ENCODE assay signal across 11 cellular contexts in the genomic region with DNA sequence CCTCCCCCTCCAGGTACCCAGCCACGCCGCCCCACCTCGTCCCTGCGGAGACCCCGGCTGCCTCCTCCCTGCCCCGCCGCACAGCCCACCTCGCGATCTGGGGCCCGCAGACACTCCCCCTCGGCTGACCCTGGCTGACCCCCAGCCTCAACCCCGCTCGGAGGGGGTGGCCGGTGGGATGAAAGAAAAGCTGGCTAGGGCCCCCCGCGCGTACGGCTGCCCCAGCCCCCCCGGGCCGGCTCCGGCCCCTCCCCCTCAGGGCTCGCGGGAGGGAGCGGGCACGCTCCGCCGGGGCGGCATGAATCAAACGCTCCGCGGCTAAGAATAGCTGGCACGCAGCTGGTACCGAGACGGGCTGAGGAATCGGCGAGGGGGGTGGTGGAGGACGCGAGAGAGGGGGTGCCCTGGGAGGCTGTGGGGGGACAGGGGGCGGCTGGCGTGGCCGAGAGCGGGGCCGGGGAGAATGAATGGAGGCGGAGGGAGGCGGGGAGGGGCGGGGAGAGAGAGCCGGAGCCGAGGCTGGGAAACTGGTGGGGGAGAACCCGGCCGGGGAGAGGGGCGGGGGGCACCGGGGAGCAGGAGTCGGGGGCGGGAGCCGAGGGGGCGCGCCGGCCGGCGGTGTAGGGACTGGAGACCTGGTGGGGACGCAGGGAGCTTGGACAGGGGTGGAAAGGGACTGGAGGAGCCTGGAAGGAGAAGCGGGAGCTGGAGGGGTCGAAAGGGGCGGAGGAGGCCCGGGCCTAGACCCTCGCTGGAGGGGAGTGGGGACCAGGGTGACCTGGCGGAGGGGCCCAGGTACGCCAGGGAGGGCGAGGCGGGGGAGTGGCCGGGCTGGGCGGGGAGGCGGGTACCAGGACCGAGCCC. TPM values are rescaled to one million over a fixed set of nuclear protein-coding genes. Genes with fewer than 3 reads are reported as not detected.
A peak's percentile ranks its signal among the peaks of the same experiment; 100 is the strongest.
DNase-seq lines count a peak whose midpoint lies in the region; ATAC-seq, FAIRE-seq and TF ChIP-seq lines count a peak whose summit lies in the region.
"Had no signal": no experiment of that assay in that cellular context is flagged by ENCODE, and none has a peak within 500 bp of the region (broad histone marks: within the 10 kb centered on the region; RNA-seq: fewer than 3 reads in every experiment).

No MANE protein-coding gene starts in this region.

- H3K4me1 Mint-ChIP-seq in endodermal cell, result peaks cover 4% of the 10 kb centered on the region

- H3K27me3 ChIP-seq in BLaER1 treated with 17β-estradiol and CSF1 and Interleukin-3, amounts not matched to agents 10 nM and 100 nM, result no peaks in the 10 kb centered on the region; a peak in 1 of 22 replicates
- H3K27me3 ChIP-seq in Loucy (ENCODE audit: insufficient read depth, low read length, poor library complexity, severe bottlenecking) (no peaks in the 10 kb centered on the region), endodermal cell (ENCODE audit: control insufficient read depth, insufficient read depth, low read length, poor library complexity, severe bottlenecking) (peaks cover 12% of the 10 kb centered on the region)

- FAIRE-seq in D721Med (lab: Jason Lieb, UNC), result no peak

- H3K9me2 ChIP-seq in Loucy (replicated peaks; ENCODE audit: low read depth, low read length), result no peaks in the 10 kb centered on the region

- H3K79me2 ChIP-seq in Loucy (ENCODE audit: insufficient read depth, low read length), result no peaks in the 10 kb centered on the region

- H3K4me2 ChIP-seq in BLaER1 treated with 17β-estradiol and CSF1 and Interleukin-3, amounts not matched to agents 10 nM and 100 nM, result peak overlapping the region; percentile 85 to 95 (median 91)
- peak overlapping the region; percentile 51 for H3K4me2 ChIP-seq in Loucy (ENCODE audit: low read depth, low read length, poor library complexity, severe bottlenecking)

- DNase-seq in endodermal cell, result peak; percentile 76
- peak; percentile 45 for DNase-seq in occipital lobe (lab: John Stamatoyannopoulos, UW)
- DNase-seq in NCI-H2081 (lab: John Stamatoyannopoulos, UW), result no peak
- no peak for DNase-seq in D721Med (ENCODE audit: insufficient read length, low spot score)
- DNase-seq in activated CD4-positive, alpha-beta T cell treated with anti-CD3 and anti-CD28 coated beads for 48 hours, result no peak
- DNase-seq: NCI-H446 treated with DMSO at 0.1 percent for 48 hours had no signal

- H4K20me1 ChIP-seq in BLaER1 treated with 17β-estradiol and CSF1 and Interleukin-3, amounts not matched to agents 10 nM and 100 nM, result peaks cover 0 to 63% (median 37%) of the 10 kb centered on the region in 11 experiments; a peak in 17 of 22 replicates
- no peaks in the 10 kb centered on the region for H4K20me1 ChIP-seq in Loucy (ENCODE audit: insufficient read depth, low read length, poor library complexity, severe bottlenecking)

- H3K9me3 ChIP-seq in BLaER1 treated with 17β-estradiol and CSF1 and Interleukin-3, amounts not matched to agents 10 nM and 100 nM (replicated peaks in 1 of 11), result no peaks in the 10 kb centered on the region
- H3K9me3 ChIP-seq in Loucy (ENCODE audit: insufficient read depth, low read depth, low read length) (no peaks in the 10 kb centered on the region), endodermal cell (ENCODE audit: control insufficient read depth, low read length) (no peaks in the 10 kb centered on the region)

- H3K4me3 ChIP-seq in BLaER1 treated with 17β-estradiol and CSF1 and Interleukin-3, amounts not matched to agents 10 nM and 100 nM, result peak overlapping the region; percentile 46 to 76 (median 67)
- H3K4me3 ChIP-seq in Loucy (ENCODE audit: low read length, poor library complexity, severe bottlenecking), result peak overlapping the region; percentile 38
- no peak overlapping the region for H3K4me3 ChIP-seq in endodermal cell (ENCODE audit: low read length)

- 34 to 35% methylated on average over 18 to 67 of the region's 74 CpGs for WGBS in endodermal cell (ENCODE audit: insufficient coverage in 1 of 2, insufficient read length in 1 of 2), 2 experiments

- ATAC-seq in HG03378 (IDR thresholded peaks at IDR 0.05; ENCODE audit: unreplicated experiment), result no peak

- H3K4me3 Mint-ChIP-seq in endodermal cell, result peak overlapping the region; percentile 50

- H2AFZ ChIP-seq in Loucy (ENCODE audit: low read length), result peak overlapping the region; percentile 49; the same call in 1 of the 2 replicates

- H3K36me3 ChIP-seq in BLaER1 treated with 17β-estradiol and CSF1 and Interleukin-3, amounts not matched to agents 10 nM and 100 nM, result peaks cover 0 to 36% (median 28%) of the 10 kb centered on the region in 11 experiments; a peak in 15 of 22 replicates
- H3K36me3 ChIP-seq in Loucy (ENCODE audit: insufficient read depth, low read length) (no peaks in the 10 kb centered on the region), endodermal cell (ENCODE audit: control insufficient read depth, insufficient read depth, low read length) (no peaks in the 10 kb centered on the region)

- H3K36me3 Mint-ChIP-seq in endodermal cell (ENCODE audit: low read depth), result no peaks in the 10 kb centered on the region

- H3K27me3 Mint-ChIP-seq in endodermal cell (ENCODE audit: insufficient read depth), result peaks cover 83% of the 10 kb centered on the region

- no peak overlapping the region for H3K27ac Mint-ChIP-seq in endodermal cell

- TF ChIP-seq CTCF in Loucy (conservative IDR thresholded peaks at IDR 0.05; ENCODE audit: low read length), result no peak
- TF ChIP-seq CTCF in endodermal cell (conservative IDR thresholded peaks at IDR 0.05), result no peak
- TF ChIP-seq CTCF in D721Med (IDR thresholded peaks at IDR 0.05; ENCODE audit: insufficient read depth, missing control alignments), result no peak

- no peaks in the 10 kb centered on the region for H3K9me3 Mint-ChIP-seq in endodermal cell

- H3K27ac ChIP-seq in BLaER1 treated with 17β-estradiol and CSF1 and Interleukin-3, amounts not matched to agents 10 nM and 100 nM, result peak overlapping the region in 8 of 11 experiments; percentile 52 to 71 (median 60); a peak in 16 of 22 replicates
- H3K27ac ChIP-seq in endodermal cell (ENCODE audit: low read depth, low read length), result no peak overlapping the region

- peaks cover 55 to 82% (median 78%) of the 10 kb centered on the region in 10 experiments for H3K4me1 ChIP-seq in BLaER1 treated with 17β-estradiol and CSF1 and Interleukin-3, amounts not matched to agents 10 nM and 100 nM
- H3K4me1 ChIP-seq in Loucy (ENCODE audit: insufficient read depth, low read length, poor library complexity, severe bottlenecking), result peaks cover 3% of the 10 kb centered on the region
- no peaks in the 10 kb centered on the region for H3K4me1 ChIP-seq in endodermal cell (ENCODE audit: control insufficient read depth, insufficient read depth, low read length)

- peak overlapping the region; percentile 63 to 83 (median 73); a peak in 21 of 22 replicates for H3K9ac ChIP-seq in BLaER1 treated with 17β-estradiol and CSF1 and Interleukin-3, amounts not matched to agents 10 nM and 100 nM
- H3K9ac ChIP-seq in Loucy (ENCODE audit: low read depth, low read length, poor library complexity, severe bottlenecking) (no peak overlapping the region), endodermal cell (ENCODE audit: extremely low read depth, low read length, poor library complexity, severe bottlenecking) (no peak overlapping the region)

- H3F3A ChIP-seq in Loucy (ENCODE audit: low read depth), result no peaks in the 10 kb centered on the region

RNA-seq across cellular contexts. Expression of gene SHANK1, which starts 1.1 kb away (rescaled TPM):
- total RNA-seq in endodermal cell, result 1 to 10 TPM; 1.6 to 1.9 TPM
- 11.3 TPM for polyA plus RNA-seq in endodermal cell (2013, experiment 1 of 2)
- 9.8 TPM for polyA plus RNA-seq in endodermal cell (2013, experiment 2 of 2)
- 15.9 TPM for total RNA-seq in occipital lobe

RNA-seq across cellular contexts. Expression of gene CLEC11A, which starts 4.7 kb away (rescaled TPM):
- 1 to 10 TPM; 4.0 to 6.2 TPM for total RNA-seq in endodermal cell
- polyA plus RNA-seq in endodermal cell (2013, experiment 1 of 2), result 5.2 TPM
- polyA plus RNA-seq in endodermal cell (2013, experiment 2 of 2), result 4.8 TPM
- total RNA-seq in occipital lobe, result 2.5 TPM

RNA-seq across cellular contexts. Expression of gene GPR32, which starts 51.8 kb away (rescaled TPM):
- total RNA-seq in endodermal cell (not detected), occipital lobe (not detected)
- polyA plus RNA-seq in endodermal cell (2013, experiment 1 of 2), result not detected
- polyA plus RNA-seq in endodermal cell (2013, experiment 2 of 2), result not detected
- total RNA-seq: omental fat pad, subcutaneous adipose tissue had no signal

Comparison
In these comparisons a context has a peak if more than half of its experiments do, and no peak if none do; other contexts are left out.
1. H3K9ac ChIP-seq: peak in BLaER1 treated with 17β-estradiol and CSF1 and Interleukin-3, amounts not matched to agents 10 nM and 100 nM (11 of 11); none in Loucy (single experiment) and endodermal cell (single experiment).
2. DNase-seq: peak in endodermal cell (single experiment) and occipital lobe (single experiment); none in NCI-H2081 (0 of 2), D721Med (single experiment) and activated CD4-positive, alpha-beta T cell treated with anti-CD3 and anti-CD28 coated beads for 48 hours (single experiment).